In genomic region chr16:86926695-86927094, GRCh38 we compare ENCODE assay signal across 22 cellular contexts.
"Had no signal": no experiment of that assay in that cellular context is flagged by ENCODE, and none has a peak within 500 bp of the region (broad histone marks: within the 10 kb centered on the region; RNA-seq: fewer than 3 reads in every experiment).

No MANE protein-coding gene starts in this region.

- ATAC-seq: esophagus mucosa; left colon; natural killer cell treated with Interleukin-12 subunit alpha and Interleukin-12 subunit beta and Interleukin-15 and Interleukin-18, amount 100 ng/mL, for 72 hours had no signal

- H3K4me3 ChIP-seq: ovary, right atrium auricular region, thoracic aorta had no signal

- DNase-seq: activated CD4-positive, alpha-beta T cell treated with anti-CD3 and anti-CD28 coated beads for 4 hours; activated CD4-positive, alpha-beta T cell treated with anti-CD3 and anti-CD28 coated beads, Interleukin-2, amount 50 U/mL, for 4 hours; activated CD8-positive, alpha-beta memory T cell treated with anti-CD3 and anti-CD28 coated beads for 24 hours; activated gamma-delta T cell treated with Interleukin-2 at 50 U/mL for 16 hours; activated naive CD4-positive, alpha-beta T cell treated with anti-CD3 and anti-CD28 coated beads, Interleukin-2, amount 50 U/mL, for 16 hours; amniotic stem cell; caudate nucleus; foreskin fibroblast; head of caudate nucleus; hypothalamus; immature natural killer cell; kidney; left colon; ovary; stimulated activated CD4-positive, alpha-beta T cell treated with anti-CD3 and anti-CD28 coated beads, Interleukin-12 subunit alpha, Interleukin-12 subunit beta, amount 100 ng/mL, for 4 hours; stimulated activated CD4-positive, alpha-beta T cell treated with anti-CD3 and anti-CD28 coated beads, Interleukin-4, amount 100 ng/mL, for 1 hour; trophoblast cell had no signal

- H3K27ac ChIP-seq: neutrophil, ovary, right atrium auricular region, thoracic aorta had no signal

- H3K36me3 ChIP-seq: neutrophil, ovary, right atrium auricular region, thoracic aorta had no signal

- H3K27me3 ChIP-seq: ovary had no signal

- H3K9me3 ChIP-seq: neutrophil, ovary, thoracic aorta had no signal

- FAIRE-seq: kidney had no signal
